In genomic region chr1:52253421-52253820, GRCh38 we compare ENCODE assay signal across 21 cellular contexts.
DNase-seq lines count a peak whose midpoint lies in the region; ATAC-seq, FAIRE-seq and TF ChIP-seq lines count a peak whose summit lies in the region.
"Had no signal": no experiment of that assay in that cellular context is flagged by ENCODE, and none has a peak within 500 bp of the region (broad histone marks: within the 10 kb centered on the region; RNA-seq: fewer than 3 reads in every experiment).

No MANE protein-coding gene starts in this region.

- no peaks in the 10 kb centered on the region for H3F3A ChIP-seq in SK-N-SH (replicated peaks; ENCODE audit: insufficient read depth)

- H3K79me2 ChIP-seq in SK-N-SH (ENCODE audit: insufficient read depth) (peaks cover 20% of the 10 kb centered on the region), K562 (ENCODE audit: control insufficient read depth, insufficient read depth, low read length) (no peaks in the 10 kb centered on the region)

- CTCF ChIA-PET in SK-N-SH (lab: Yijun Ruan, JAX) = no interaction called here
- CTCF ChIA-PET in HEK293 (lab: Yijun Ruan, JAX) = interaction anchor here (0.6 kb wide), 1 partner anchor 249 kb away, joined by 4 read pairs; no protein-coding TSS in a partner anchor
- CTCF ChIA-PET in K562 (lab: Yijun Ruan, JAX; ENCODE audit: low intra/inter-chr PET ratio) = no interaction called here

- H3K9me3 ChIP-seq in SK-N-SH (no peaks in the 10 kb centered on the region), HEK293 (ENCODE audit: control insufficient read depth, insufficient read depth, low read depth, low read length) (no peaks in the 10 kb centered on the region), K562 (replicated peaks; ENCODE audit: control insufficient read depth, insufficient read depth, low read depth, low read length) (no peaks in the 10 kb centered on the region)
- H3K9me3 ChIP-seq: A549 had no signal

- TF ChIP-seq POLR2A in K562 (conservative IDR thresholded peaks at IDR 0.05) = no peak

- H3K4me2 ChIP-seq in SK-N-SH (no peak overlapping the region), K562 (ENCODE audit: insufficient read depth, low read length) (no peak overlapping the region)
- H3K4me2 ChIP-seq: A549, GM23338 had no signal

- no peak for TF ChIP-seq CTCF in SK-N-SH (IDR thresholded peaks at IDR 0.05)
- no peak for TF ChIP-seq CTCF in HEK293 (tag by site-specific recombination; IDR thresholded peaks at IDR 0.05)
- no peak for TF ChIP-seq CTCF in K562 (IDR thresholded peaks at IDR 0.05 in 2 of 3, conservative IDR thresholded peaks at IDR 0.05 in 1 of 3; ENCODE audit: insufficient read depth in 2 of 3, low read depth in 1 of 3, low read length in 3 of 3)

- H4K20me1 ChIP-seq in SK-N-SH (ENCODE audit: insufficient read depth) (no peaks in the 10 kb centered on the region), K562 (replicated peaks; ENCODE audit: control insufficient read depth, insufficient read depth, low read length) (no peaks in the 10 kb centered on the region)

- no TSS peak for BruUV-seq in K562 (replicated peaks; lab: Mats Ljungman, UMichigan)

- no peak for DNase-seq in SK-N-SH
- DNase-seq in K562 (ENCODE audit: extremely low read depth in 1 of 4, low spot score in 3 of 4) = peak; percentile 23 to 68 (median 38)
- DNase-seq in urothelium cell line (ENCODE audit: low spot score) = peak; percentile 4
- DNase-seq in central memory CD4-positive, alpha-beta T cell = no peak
- DNase-seq in stimulated activated CD4-positive, alpha-beta T cell treated with anti-CD3 and anti-CD28 coated beads, Interleukin-12 subunit alpha, Interleukin-12 subunit beta, amount 100 ng/mL, for 4 hours = no peak
- no peak for DNase-seq in Kasumi-1 (lab: John Stamatoyannopoulos, UW)
- DNase-seq: DMS79 treated with DMSO at 0.1 percent for 48 hours, KBM-7, NCI-H1092, NCI-H1436, NCI-H187 treated with DMSO at 0.1 percent for 48 hours, NCI-H524 treated with DMSO at 0.1 percent for 48 hours, SHP77 treated with DMSO at 0.1 percent for 48 hours, T-helper 1 cell had no signal

- in situ Hi-C loops in K562 (cut with MboI) = no loop called here

- POLR2A ChIA-PET in SK-N-SH (lab: Yijun Ruan, JAX) (no interaction called here), HEK293 (lab: Yijun Ruan, JAX) (no interaction called here), K562 (lab: Yijun Ruan, JAX) (interaction anchor here (1.7 kb wide), 2 partner anchors 11 to 39 kb away, joined by 3 to 5 read pairs; no protein-coding TSS in a partner anchor)

- no peaks in the 10 kb centered on the region for H3K9me1 ChIP-seq in K562 (ENCODE audit: control insufficient read depth, insufficient read depth, low read length)

- H2AFZ ChIP-seq in SK-N-SH (ENCODE audit: low read depth) = no peak overlapping the region
- no peak overlapping the region for H2AFZ ChIP-seq in K562 (ENCODE audit: low read depth, low read length)
- H2AFZ ChIP-seq: GM23338 had no signal

- no peaks in the 10 kb centered on the region for H3K36me3 ChIP-seq in SK-N-SH (replicated peaks in 1 of 2; ENCODE audit: control insufficient read depth in 1 of 2, insufficient read depth in 2 of 2, low read length in 1 of 2)
- H3K36me3 ChIP-seq in HEK293 (ENCODE audit: control insufficient read depth in 2 of 2, insufficient read depth in 1 of 2, low read length in 2 of 2) = no peaks in the 10 kb centered on the region; a peak in 1 of 3 replicates
- no peaks in the 10 kb centered on the region for H3K36me3 ChIP-seq in K562 (ENCODE audit: control insufficient read depth, insufficient read depth, low read length)

- no peak overlapping the region for H3K9ac ChIP-seq in SK-N-SH
- no peak overlapping the region for H3K9ac ChIP-seq in K562 (ENCODE audit: insufficient read depth in 1 of 2, low read depth in 2 of 2, low read length in 2 of 2)

- intact Hi-C loops in K562 (cut with micrococcal nuclease) = no loop called here

- FAIRE-seq in K562 (lab: Jason Lieb, UNC) (peak; percentile 48), urothelium cell line (lab: Jason Lieb, UNC) (no peak)
- FAIRE-seq: A549, GM12892 had no signal

- TF ChIP-seq EP300 in SK-N-SH (IDR thresholded peaks at IDR 0.05; ENCODE audit: borderline replicate concordance in 1 of 2, low read depth in 1 of 2, low read length in 1 of 2) = no peak
- TF ChIP-seq EP300 in K562 (IDR thresholded peaks at IDR 0.05; ENCODE audit: low read length) = no peak

- no peaks in the 10 kb centered on the region for H3K9me2 ChIP-seq in SK-N-SH

- H3K4me1 ChIP-seq in SK-N-SH (ENCODE audit: control insufficient read depth in 1 of 2, insufficient read depth in 2 of 2, low read depth in 1 of 2, low read length in 1 of 2) (no peaks in the 10 kb centered on the region), HEK293 (ENCODE audit: control insufficient read depth, insufficient read depth, low read length) (no peaks in the 10 kb centered on the region), K562 (replicated peaks in 1 of 2; ENCODE audit: control insufficient read depth in 2 of 2, insufficient read depth in 2 of 2, low read length in 2 of 2) (no peaks in the 10 kb centered on the region; a peak in 1 of 5 replicates)
- H3K4me1 ChIP-seq: A549 had no signal

- 87% methylated on average over 5 of the region's 5 CpGs for WGBS in SK-N-SH (ENCODE audit: low lambda C conversion rate)
- WGBS in K562 (ENCODE audit: insufficient coverage, low coverage, missing lambda C conversion rate) = 25% methylated on average over 5 of the region's 5 CpGs

- no peak overlapping the region for H3K27ac ChIP-seq in SK-N-SH (ENCODE audit: low read depth in 2 of 2, low read length in 1 of 2)
- no peak overlapping the region for H3K27ac ChIP-seq in HEK293 (ENCODE audit: extremely low read depth, low read depth, low read length)
- H3K27ac ChIP-seq in K562 (ENCODE audit: extremely low read depth, low read depth, low read length) = no peak overlapping the region
- H3K27ac ChIP-seq: A549, RWPE1 had no signal

- ATAC-seq in SK-N-SH treated with all-trans-retinoic acid at 6 μM for 48 hours = no peak
- peak; percentile 85 for ATAC-seq in K562
- ATAC-seq: A549, GM23338, HCT116 had no signal

- H3K27me3 ChIP-seq in SK-N-SH (ENCODE audit: insufficient read depth) (no peaks in the 10 kb centered on the region), K562 (ENCODE audit: control insufficient read depth in 2 of 2, insufficient read depth in 2 of 2, low read length in 2 of 2) (no peaks in the 10 kb centered on the region)

- H3K4me3 ChIP-seq in SK-N-SH (ENCODE audit: low read depth in 2 of 2, low read length in 1 of 2) (no peak overlapping the region), HEK293 (ENCODE audit: low read depth, low read length) (no peak overlapping the region), K562 (no peak overlapping the region)
- H3K4me3 ChIP-seq: A549, GM23338 had no signal

- TF ChIP-seq RAD21 in SK-N-SH (IDR thresholded peaks at IDR 0.05; ENCODE audit: low read length) = no peak
- TF ChIP-seq RAD21 in K562 (CRISPR knock-in tag; conservative IDR thresholded peaks at IDR 0.05 in 1 of 2, IDR thresholded peaks at IDR 0.05 in 1 of 2) = no peak

TF ChIP-seq in SK-N-SH, 30 proteins besides CTCF, POLR2A, EP300 and RAD21 (continues in another document):
- no peak for TF ChIP-seq NRF1 (IDR thresholded peaks at IDR 0.05; ENCODE audit: low read depth, low read length)
- no peak for TF ChIP-seq FOXJ3 (CRISPR knock-in tag; IDR thresholded peaks at IDR 0.05)
- no peak for TF ChIP-seq SMC3 (IDR thresholded peaks at IDR 0.05; ENCODE audit: low read depth, low read length)
- no peak for TF ChIP-seq GATA2 (CRISPR knock-in tag; IDR thresholded peaks at IDR 0.05)
- no peak for TF ChIP-seq RCOR1 (IDR thresholded peaks at IDR 0.05; ENCODE audit: low read length)
- TF ChIP-seq SIN3A (IDR thresholded peaks at IDR 0.05; ENCODE audit: borderline replicate concordance, low read depth, low read length) = no peak
- TF ChIP-seq NFIC (IDR thresholded peaks at IDR 0.05; ENCODE audit: borderline replicate concordance) = 0 out of 2 replicates have a peak, but pooled peaks have one; percentile 9
- TF ChIP-seq POLR2AphosphoS5 (IDR thresholded peaks at IDR 0.05; ENCODE audit: low read depth, low read length) = no peak

TF ChIP-seq in SK-N-SH treated with all-trans-retinoic acid at 6 μM for 48 hours, 23 proteins besides CTCF, POLR2A, EP300 and RAD21:
- no peak for TF ChIP-seq CSRNP3 (CRISPR knock-in tag; IDR thresholded peaks at IDR 0.05)

TF ChIP-seq in HEK293, 187 proteins besides CTCF, POLR2A, EP300 and RAD21 (continues in another document):
- TF ChIP-seq, protein P1, sequence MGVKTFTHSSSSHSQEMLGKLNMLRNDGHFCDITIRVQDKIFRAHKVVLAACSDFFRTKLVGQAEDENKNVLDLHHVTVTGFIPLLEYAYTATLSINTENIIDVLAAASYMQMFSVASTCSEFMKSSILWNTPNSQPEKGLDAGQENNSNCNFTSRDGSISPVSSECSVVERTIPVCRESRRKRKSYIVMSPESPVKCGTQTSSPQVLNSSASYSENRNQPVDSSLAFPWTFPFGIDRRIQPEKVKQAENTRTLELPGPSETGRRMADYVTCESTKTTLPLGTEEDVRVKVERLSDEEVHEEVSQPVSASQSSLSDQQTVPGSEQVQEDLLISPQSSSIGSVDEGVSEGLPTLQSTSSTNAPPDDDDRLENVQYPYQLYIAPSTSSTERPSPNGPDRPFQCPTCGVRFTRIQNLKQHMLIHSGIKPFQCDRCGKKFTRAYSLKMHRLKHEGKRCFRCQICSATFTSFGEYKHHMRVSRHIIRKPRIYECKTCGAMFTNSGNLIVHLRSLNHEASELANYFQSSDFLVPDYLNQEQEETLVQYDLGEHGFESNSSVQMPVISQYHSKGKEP (tag by site-specific recombination; IDR thresholded peaks at IDR 0.05) = peak; percentile 64; the same call in 1 of the 2 replicates
- TF ChIP-seq KLF9 (tag by site-specific recombination; IDR thresholded peaks at IDR 0.05; ENCODE audit: low read depth) = no peak

TF ChIP-seq in K562, 482 proteins besides CTCF, POLR2A, EP300 and RAD21 (continues in another document):
- TF ChIP-seq PPARD (CRISPR knock-in tag; IDR thresholded peaks at IDR 0.05) (no peak), ZNF274 (IDR thresholded peaks at IDR 0.05; ENCODE audit: borderline replicate concordance, low read depth, low read length) (no peak), CREB5 (CRISPR knock-in tag; IDR thresholded peaks at IDR 0.05) (no peak), FUS (optimal IDR thresholded peaks at IDR 0.05; ENCODE audit: low read depth, low read length) (no peak), NFIX (CRISPR knock-in tag; IDR thresholded peaks at IDR 0.05; ENCODE audit: low read depth) (peak; percentile 96), NFE2L1 (tag; IDR thresholded peaks at IDR 0.05; ENCODE audit: borderline replicate concordance, low read depth) (no peak), MTA3 (IDR thresholded peaks at IDR 0.05; ENCODE audit: borderline replicate concordance) (no peak)

Comparison
In these comparisons a context has a peak if more than half of its experiments do, and no peak if none do; other contexts are left out.
1. DNase-seq: peak in K562 (4 of 4) and urothelium cell line (single experiment); none in SK-N-SH (single experiment), central memory CD4-positive, alpha-beta T cell (single experiment), stimulated activated CD4-positive, alpha-beta T cell treated with anti-CD3 and anti-CD28 coated beads, Interleukin-12 subunit alpha, Interleukin-12 subunit beta, amount 100 ng/mL, for 4 hours (single experiment) and Kasumi-1 (0 of 2).